In the genomic region with DNA sequence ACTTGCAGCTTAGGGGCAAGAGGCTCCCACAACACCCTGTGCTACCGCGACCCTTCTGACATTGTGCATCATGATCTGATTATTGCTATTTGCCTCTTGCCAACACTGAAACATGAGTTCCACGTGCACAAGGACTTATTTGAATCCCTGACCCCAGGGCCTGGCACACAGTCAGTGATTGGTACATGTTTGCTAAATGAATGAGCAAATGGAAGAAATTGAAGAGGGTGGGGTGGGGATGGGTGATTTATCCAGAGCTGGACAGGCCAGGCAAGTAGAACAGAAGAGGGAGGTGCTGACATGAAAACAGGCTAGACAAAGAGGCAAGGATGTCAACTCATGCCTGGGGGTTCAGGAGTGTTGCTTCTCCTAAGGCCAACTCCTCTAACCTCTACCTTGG, we compare ENCODE assay signal across 16 cellular contexts. TPM values are rescaled to one million over a fixed set of nuclear protein-coding genes. Genes with fewer than 3 reads are reported as not detected.
DNase-seq lines count a peak whose midpoint lies in the region; ATAC-seq and TF ChIP-seq lines count a peak whose summit lies in the region.
"Had no signal": no experiment of that assay in that cellular context is flagged by ENCODE, and none has a peak within 500 bp of the region (broad histone marks: within the 10 kb centered on the region; RNA-seq: fewer than 3 reads in every experiment).

No MANE protein-coding gene starts in this region.

- WGBS in right lobe of liver (ENCODE audit: insufficient coverage, low coverage, low lambda C conversion rate, missing lambda C conversion rate) = 51% methylated on average over 3 of the region's 3 CpGs

- TF ChIP-seq CTCF in epithelial cell of esophagus (IDR thresholded peaks at IDR 0.05; ENCODE audit: insufficient read depth, low read depth, low read length, missing control alignments) (no peak), fibroblast of mammary gland (conservative IDR thresholded peaks at IDR 0.05; ENCODE audit: control insufficient read depth, insufficient read depth, low read depth, low read length) (no peak), right lobe of liver (IDR thresholded peaks at IDR 0.05) (no peak), vagina (IDR thresholded peaks at IDR 0.05) (no peak)

- intact Hi-C loops in right lobe of liver (cut with DNase I) = no loop called here
- intact Hi-C loops in vagina (cut with DNase I) = no loop called here

- H3K36me3 ChIP-seq in right lobe of liver (no peaks in the 10 kb centered on the region), vagina (no peaks in the 10 kb centered on the region)
- H3K36me3 ChIP-seq: BE2C had no signal

- H3K4me3 ChIP-seq in epithelial cell of esophagus (ENCODE audit: low read length) = no peak overlapping the region
- no peak overlapping the region for H3K4me3 ChIP-seq in fibroblast of mammary gland (ENCODE audit: control insufficient read depth, low read depth, low read length)
- no peak overlapping the region for H3K4me3 ChIP-seq in right lobe of liver
- no peak overlapping the region for H3K4me3 ChIP-seq in vagina
- H3K4me3 ChIP-seq: GM23338 had no signal

- DNase-seq in ELF-1 (ENCODE audit: low read depth, low spot score) = peak; percentile 9
- DNase-seq in epithelial cell of esophagus (ENCODE audit: low read depth) = peak; percentile 30
- DNase-seq in fibroblast of mammary gland (ENCODE audit: low read depth) = peak; percentile 14
- peak; percentile 50 to 78 (median 64) for DNase-seq in right lobe of liver
- no peak for DNase-seq in RKO (ENCODE audit: low spot score)
- DNase-seq in NCI-H1048 (lab: John Stamatoyannopoulos, UW) = no peak
- DNase-seq in vagina (ENCODE audit: extremely low spot score in 2 of 2) = no peak
- DNase-seq in NCI-H2196 treated with DMSO at 0.1 percent for 48 hours (lab: John Stamatoyannopoulos, UW; ENCODE audit: unreplicated experiment) = no peak
- DNase-seq: ACHN; BE2C; Caco-2; CD4-positive, alpha-beta T cell; GDM1; HCEC 1CT had no signal

- H3K4me1 ChIP-seq in right lobe of liver = peaks cover 0 to 10% (median 0%) of the 10 kb centered on the region in 4 donors
- no peaks in the 10 kb centered on the region for H3K4me1 ChIP-seq in vagina
- H3K4me1 ChIP-seq: BE2C, Caco-2 had no signal

- peak; percentile 75 to 77 (median 76) for ATAC-seq in right lobe of liver
- ATAC-seq: GM23338 had no signal

- TF ChIP-seq POLR2A in right lobe of liver (IDR thresholded peaks at IDR 0.05) = peak; percentile 43
- TF ChIP-seq POLR2A in vagina (IDR thresholded peaks at IDR 0.05) = no peak

- H3K27me3 ChIP-seq in right lobe of liver = no peaks in the 10 kb centered on the region
- H3K27me3 ChIP-seq in vagina = no peaks in the 10 kb centered on the region
- H3K27me3 ChIP-seq: BE2C had no signal

- H3K27ac ChIP-seq in right lobe of liver (peak overlapping the region in 1 of 3 donors; percentile 88), vagina (no peak overlapping the region)
- H3K27ac ChIP-seq: C4-2B had no signal

- H3K9me3 ChIP-seq in right lobe of liver = no peaks in the 10 kb centered on the region
- no peaks in the 10 kb centered on the region for H3K9me3 ChIP-seq in vagina
- H3K9me3 ChIP-seq: BE2C, Caco-2 had no signal

RNA-seq across cellular contexts. Expression of a gene that starts 24.9 kb away (rescaled TPM):
- 1,000 to 10,000 TPM in 2 of 6 experiments, 100 to 1,000 TPM in 4; 587 to 2,308 (median 667) TPM for total RNA-seq in right lobe of liver
- 1,813 TPM for total RNA-seq in vagina

RNA-seq across cellular contexts. Expression of a gene that starts 36.5 kb away (rescaled TPM):
- total RNA-seq in right lobe of liver = 1 to 10 TPM; 1.9 to 3.5 (median 2.5) TPM
- total RNA-seq in vagina = 2.5 TPM

RNA-seq across cellular contexts. Expression of a gene that starts 55.2 kb away (rescaled TPM):
- total RNA-seq in right lobe of liver = 10 to 100 TPM in 2 of 6 experiments, 1 to 10 TPM in 4; 6.1 to 12.6 (median 7.5) TPM
- 11.8 TPM for total RNA-seq in vagina

RNA-seq across cellular contexts. Expression of a gene that starts 55.3 kb away (rescaled TPM):
- 10 to 100 TPM; 45.9 to 74.1 (median 65.1) TPM for total RNA-seq in right lobe of liver
- 25.8 TPM for total RNA-seq in vagina

RNA-seq across cellular contexts. Expression of a gene that starts 57.9 kb away (rescaled TPM):
- total RNA-seq in right lobe of liver (1 to 10 TPM in 1 of 6 experiments, under 1 TPM in 4, not detected in 1; 0.19 to 1.2 (median 0.29) TPM), vagina (not detected)

Comparison
In these comparisons a context has a peak if more than half of its experiments do, and no peak if none do; other contexts are left out.
1. DNase-seq: peak in ELF-1 (single experiment), epithelial cell of esophagus (single experiment), fibroblast of mammary gland (single experiment) and right lobe of liver (3 of 3); none in RKO (single experiment), NCI-H1048 (single experiment), vagina (0 of 2) and NCI-H2196 treated with DMSO at 0.1 percent for 48 hours (single experiment).